In genomic region chr14:73965206-73965605, GRCh38 we compare ENCODE assay signal across 31 cellular contexts.
"Had no signal": no experiment of that assay in that cellular context is flagged by ENCODE, and none has a peak within 500 bp of the region (broad histone marks: within the 10 kb centered on the region; RNA-seq: fewer than 3 reads in every experiment).

No MANE protein-coding gene starts in this region.

- H3K27ac ChIP-seq: adrenal gland, Peyer's patch, SJSA1 had no signal

- H3K27ac Mint-ChIP-seq: activated CD4-positive, alpha-beta memory T cell treated with anti-CD3 and anti-CD28 coated beads for 36 hours; activated CD4-positive, alpha-beta T cell treated with anti-CD3 and anti-CD28 coated beads, Interleukin-2, amount 10 ng/mL, durations not matched to agents 24 days and 14 days; activated naive CD8-positive, alpha-beta T cell treated with anti-CD3 and anti-CD28 coated beads, Interleukin-2, amount 10 ng/mL, durations not matched to agents 7 days and 5 days; T-helper 1 cell treated with Interleukin-12 subunit alpha and Interleukin-12 subunit beta and Interleukin-4 antibody, amounts not matched to agents 30 μg/mL and 1 μg/mL, for 36 hours had no signal

- DNase-seq: activated CD4-positive, alpha-beta memory T cell treated with anti-CD3 and anti-CD28 coated beads for 36 hours; activated CD4-positive, alpha-beta T cell treated with anti-CD3 and anti-CD28 coated beads, Interleukin-2, amount 10 ng/mL, durations not matched to agents 24 days and 14 days; activated CD8-positive, alpha-beta memory T cell treated with anti-CD3 and anti-CD28 coated beads, Interleukin-2, amount 50 U/mL, for 4 hours; activated effector memory CD4-positive, alpha-beta T cell treated with Interleukin-2 at 50 U/mL for 16 hours; activated naive CD4-positive, alpha-beta T cell treated with anti-CD3 and anti-CD28 coated beads, Interleukin-2, amount 50 U/mL, for 16 hours; activated naive CD8-positive, alpha-beta T cell treated with anti-CD3 and anti-CD28 coated beads, Interleukin-2, amount 10 ng/mL, durations not matched to agents 7 days and 5 days; activated T-cell treated with anti-CD3 and anti-CD28 coated beads for 4 hours; activated T-cell treated with anti-CD3 and anti-CD28 coated beads, Interleukin-2, amount 50 U/mL, for 4 hours; adrenal gland; anterior cingulate cortex; caudate nucleus; Karpas-422; KBM-7; NCI-H1105; NCI-H1417 treated with DMSO at 0.1 percent for 48 hours; NCI-H187 treated with DMSO at 0.1 percent for 48 hours; NCI-H2081; NCI-H2171 treated with DMSO at 0.1 percent for 48 hours; NCI-H2227 treated with DMSO at 0.1 percent for 48 hours; NCI-H446 treated with DMSO at 0.1 percent for 48 hours; NCI-H524; NK-92 treated with Interleukin-12 subunit alpha and Interleukin-12 subunit beta, amount 100 ng/mL, for 24 hours; PC-3; Peyer's patch; RPMI8226; SHP77 treated with DMSO at 0.1 percent for 48 hours; SK-N-SH had no signal

- H3K27me3 Mint-ChIP-seq: activated CD4-positive, alpha-beta memory T cell treated with anti-CD3 and anti-CD28 coated beads for 36 hours; activated CD4-positive, alpha-beta T cell treated with anti-CD3 and anti-CD28 coated beads, Interleukin-2, amount 10 ng/mL, durations not matched to agents 24 days and 14 days; activated naive CD8-positive, alpha-beta T cell treated with anti-CD3 and anti-CD28 coated beads, Interleukin-2, amount 10 ng/mL, durations not matched to agents 7 days and 5 days; brain had no signal

- H3K4me1 Mint-ChIP-seq: activated CD4-positive, alpha-beta T cell treated with anti-CD3 and anti-CD28 coated beads, Interleukin-2, amount 10 ng/mL, durations not matched to agents 24 days and 14 days; brain had no signal

- H3K9me3 ChIP-seq: adrenal gland, Peyer's patch, SJSA1, SK-N-SH had no signal

- H3K4me3 Mint-ChIP-seq: activated CD4-positive, alpha-beta memory T cell treated with anti-CD3 and anti-CD28 coated beads for 36 hours; activated CD4-positive, alpha-beta T cell treated with anti-CD3 and anti-CD28 coated beads, Interleukin-2, amount 10 ng/mL, durations not matched to agents 24 days and 14 days; activated naive CD8-positive, alpha-beta T cell treated with anti-CD3 and anti-CD28 coated beads, Interleukin-2, amount 10 ng/mL, durations not matched to agents 7 days and 5 days; activated T-cell treated with anti-CD3 and anti-CD28 coated beads, Interleukin-2, amount 50 U/mL, for 4 hours; brain; T-helper 1 cell treated with Interleukin-12 subunit alpha and Interleukin-12 subunit beta and Interleukin-4 antibody, amounts not matched to agents 30 μg/mL and 1 μg/mL, for 36 hours; T-helper 2 cell treated with Interferon-gamma antibody and Interleukin-4, amounts not matched to agents 5 μg/mL and 100 μg/mL, for 36 hours had no signal

- H3K4me1 ChIP-seq: adrenal gland, Peyer's patch, SJSA1 had no signal

- H3K27me3 ChIP-seq: adrenal gland, Peyer's patch, SJSA1 had no signal

- H3K9ac ChIP-seq: SK-N-SH had no signal

- H3K4me3 ChIP-seq: adrenal gland, Peyer's patch, SJSA1 had no signal

- H3K4me2 ChIP-seq: SK-N-SH had no signal

- ATAC-seq: activated T-cell treated with anti-CD3 and anti-CD28 coated beads, Interleukin-2, amount 50 U/mL, for 4 hours; PC-3 had no signal

- H3K9me3 Mint-ChIP-seq: activated CD4-positive, alpha-beta memory T cell treated with anti-CD3 and anti-CD28 coated beads for 36 hours; activated CD4-positive, alpha-beta T cell treated with anti-CD3 and anti-CD28 coated beads, Interleukin-2, amount 10 ng/mL, durations not matched to agents 24 days and 14 days; activated naive CD8-positive, alpha-beta T cell treated with anti-CD3 and anti-CD28 coated beads, Interleukin-2, amount 10 ng/mL, durations not matched to agents 7 days and 5 days; activated T-cell treated with anti-CD3 and anti-CD28 coated beads, Interleukin-2, amount 50 U/mL, for 4 hours; brain; T-helper 1 cell treated with Interleukin-12 subunit alpha and Interleukin-12 subunit beta and Interleukin-4 antibody, amounts not matched to agents 30 μg/mL and 1 μg/mL, for 36 hours; T-helper 2 cell treated with Interferon-gamma antibody and Interleukin-4, amounts not matched to agents 5 μg/mL and 100 μg/mL, for 36 hours had no signal
